ENCODE assay signal across 1 cellular context in genomic region chr17:82305727-82306300, GRCh38.
TF ChIP-seq lines count a peak whose summit lies in the region.

No MANE protein-coding gene starts in this region.

TF ChIP-seq in K562, 482 proteins besides CTCF, POLR2A, EP300 and RAD21:
- TF ChIP-seq SRSF3 (IDR thresholded peaks at IDR 0.05; ENCODE audit: insufficient read depth, low read length) (no peak), ZZZ3 (IDR thresholded peaks at IDR 0.05) (no peak), THRB (CRISPR knock-in tag; conservative IDR thresholded peaks at IDR 0.05) (no peak), CHD2 (IDR thresholded peaks at IDR 0.05; ENCODE audit: low read depth, low read length) (no peak), MXI1 (IDR thresholded peaks at IDR 0.05; ENCODE audit: low read depth, low read length) (no peak), ZBTB26 (CRISPR knock-in tag; IDR thresholded peaks at IDR 0.05) (no peak), ZNF764 (CRISPR knock-in tag; IDR thresholded peaks at IDR 0.05; ENCODE audit: low read depth) (no peak), CEBPG (CRISPR knock-in tag; IDR thresholded peaks at IDR 0.05) (no peak), CEBPG (tag; conservative IDR thresholded peaks at IDR 0.05 in 1 of 2, IDR thresholded peaks at IDR 0.05 in 1 of 2) (no peak), ZNF766 (CRISPR knock-in tag; conservative IDR thresholded peaks at IDR 0.05) (no peak), AFF4 (CRISPR knock-in tag; IDR thresholded peaks at IDR 0.05) (no peak), MEF2D (tag; conservative IDR thresholded peaks at IDR 0.05; ENCODE audit: low read depth) (no peak), ZMIZ1 (IDR thresholded peaks at IDR 0.05; ENCODE audit: low read depth in 2 of 2, low read length in 2 of 2) (no peak)
